ENCODE assay signal across 10 cellular contexts in the genomic region with DNA sequence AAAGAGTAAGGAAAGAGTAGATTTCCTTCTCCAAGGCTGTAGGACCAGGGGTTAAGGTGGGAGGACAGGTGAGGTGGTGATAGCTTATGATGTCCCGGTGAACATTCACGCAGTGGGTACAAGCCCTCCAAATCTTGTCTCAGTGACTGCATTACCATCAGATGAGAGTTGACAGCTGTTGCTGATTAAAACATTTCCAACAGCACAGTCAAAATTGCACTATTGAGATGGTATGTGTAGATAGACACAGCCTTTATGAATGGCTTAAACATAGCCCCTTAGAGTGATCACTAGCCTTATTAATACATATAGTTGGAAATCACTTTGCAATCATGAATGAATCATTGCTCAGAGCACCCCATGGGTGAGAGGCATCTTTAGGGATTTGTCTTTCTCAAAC. TPM values are rescaled to one million over a fixed set of nuclear protein-coding genes. Genes with fewer than 3 reads are reported as not detected.
"Had no signal": no experiment of that assay in that cellular context is flagged by ENCODE, and none has a peak within 500 bp of the region (broad histone marks: within the 10 kb centered on the region; RNA-seq: fewer than 3 reads in every experiment).

No MANE protein-coding gene starts in this region.

- H3K9me3 ChIP-seq: HAP-1 had no signal

- ATAC-seq: GM23338, HCT116 had no signal

- DNase-seq: GM23248, GOT3, H7, H9, HCEC 1CT, HFFc6 had no signal

- H3K4me3 ChIP-seq: GM23248, GM23338, HAP-1 had no signal

- H3K27ac Mint-ChIP-seq: GM23338, H9, HFFc6 had no signal

- H3K9ac ChIP-seq: GM23248 had no signal

- H3K9me3 Mint-ChIP-seq: GM23338, H9, HFFc6 had no signal

- H3K27ac ChIP-seq: GM23248 had no signal

- H2AFZ ChIP-seq: GM23248, GM23338 had no signal

- H3K4me2 ChIP-seq: GM23338 had no signal

- H3K36me3 ChIP-seq: HAP-1 had no signal

RNA-seq across cellular contexts. Expression of a gene that starts 7.3 kb away (rescaled TPM):
- total RNA-seq: GM23248, H1, HFFc6 had no signal
- polyA plus RNA-seq: GM23248, GM23338 had no signal
